ENCODE assay signal across 1 cellular context in the genomic region with DNA sequence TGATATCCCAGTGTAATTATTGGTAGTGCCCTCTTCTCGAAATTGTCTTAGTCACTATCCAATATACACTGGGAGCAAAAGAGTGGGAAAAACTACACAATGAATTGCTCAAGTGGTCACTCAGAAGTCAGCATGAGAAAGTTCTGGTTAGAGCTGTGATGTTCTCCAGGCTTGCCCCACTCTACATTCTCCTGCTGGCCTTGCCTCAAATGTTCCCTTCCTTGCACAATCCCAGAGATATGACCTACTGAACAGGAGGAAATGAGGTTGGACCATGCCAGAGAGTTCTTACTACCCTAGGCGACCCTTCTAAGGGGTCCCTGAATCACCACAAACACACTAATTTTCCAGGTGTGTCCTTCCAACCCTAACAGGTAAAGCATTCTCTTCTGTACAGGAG.
TF ChIP-seq lines count a peak whose summit lies in the region.

No MANE protein-coding gene starts in this region.

TF ChIP-seq in K562, 482 proteins besides CTCF, POLR2A, EP300 and RAD21 (continued from another document):
- TF ChIP-seq ZNF224 (CRISPR knock-in tag; IDR thresholded peaks at IDR 0.05) (no peak), HEY1 (CRISPR knock-in tag; IDR thresholded peaks at IDR 0.05; ENCODE audit: borderline replicate concordance) (no peak), CEBPG (CRISPR knock-in tag; IDR thresholded peaks at IDR 0.05) (no peak), CEBPG (tag; conservative IDR thresholded peaks at IDR 0.05 in 1 of 2, IDR thresholded peaks at IDR 0.05 in 1 of 2) (0 out of 4 replicates have a peak, but pooled peaks of 1 of the 2 experiments have one; percentile 3)
